ENCODE assay signal across 8 cellular contexts in the genomic region with DNA sequence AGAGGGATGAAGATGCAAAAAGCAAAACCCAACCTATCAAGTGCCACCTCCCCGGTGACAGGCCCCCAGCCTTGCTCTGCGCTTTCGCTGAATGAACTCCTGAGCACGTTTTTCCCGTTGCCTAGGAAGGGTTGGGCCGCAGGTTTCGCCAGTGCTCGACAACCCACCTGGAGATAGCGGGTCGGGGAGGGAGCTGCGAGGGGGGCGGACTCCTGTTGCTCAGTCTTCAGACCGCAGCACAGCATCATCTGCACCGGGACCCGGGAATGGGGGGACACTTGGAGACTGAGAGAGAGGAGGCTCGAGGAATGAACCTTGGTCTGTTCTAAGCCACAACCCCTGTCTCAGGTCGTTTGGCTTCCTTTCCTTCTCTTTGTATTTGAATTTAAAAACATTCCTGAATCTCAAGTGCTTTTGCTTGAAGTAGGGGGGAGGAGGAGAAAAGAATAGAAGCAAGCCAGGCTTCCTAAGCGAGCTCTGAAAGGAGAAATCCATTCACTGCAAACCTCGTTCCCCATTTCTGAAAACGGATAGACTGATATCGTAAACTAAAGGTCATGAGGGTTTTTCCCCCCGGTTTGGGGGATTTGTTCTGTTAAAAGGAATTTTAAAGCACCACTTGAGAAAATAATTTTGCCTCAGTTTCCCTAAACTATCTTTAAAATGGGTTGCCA. TPM values are rescaled to one million over a fixed set of nuclear protein-coding genes. Genes with fewer than 3 reads are reported as not detected.
A peak's percentile ranks its signal among the peaks of the same experiment; 100 is the strongest.
DNase-seq lines count a peak whose midpoint lies in the region; ATAC-seq and TF ChIP-seq lines count a peak whose summit lies in the region.

No MANE protein-coding gene starts in this region.

- ATAC-seq in GM19351 (IDR thresholded peaks at IDR 0.05; ENCODE audit: unreplicated experiment) (no peak), GM18909 (IDR thresholded peaks at IDR 0.05; ENCODE audit: poor library complexity, unreplicated experiment) (no peak)

- no peak overlapping the region for H3K27ac Mint-ChIP-seq in activated naive CD4-positive, alpha-beta T cell treated with anti-CD3 and anti-CD28 coated beads, Interleukin-2, amount 10 ng/mL, durations not matched to agents 7 days and 5 days

- H3K4me1 Mint-ChIP-seq in activated naive CD4-positive, alpha-beta T cell treated with anti-CD3 and anti-CD28 coated beads, Interleukin-2, amount 10 ng/mL, durations not matched to agents 7 days and 5 days, result peaks cover 32% of the 10 kb centered on the region

- CTCF ChIA-PET in activated naive CD4-positive, alpha-beta T cell treated with anti-CD3 and anti-CD28 coated beads, Interleukin-2, amount 10 ng/mL, durations not matched to agents 7 days and 5 days (lab: Charles Lee), result no interaction called here

- H3K9me3 Mint-ChIP-seq in activated naive CD4-positive, alpha-beta T cell treated with anti-CD3 and anti-CD28 coated beads, Interleukin-2, amount 10 ng/mL, durations not matched to agents 7 days and 5 days, result no peaks in the 10 kb centered on the region

- DNase-seq in AG09309 (ENCODE audit: low read depth), result no peak
- peak; percentile 11 for DNase-seq in M059J (ENCODE audit: low read depth)
- peak; percentile 28 for DNase-seq in activated naive CD4-positive, alpha-beta T cell treated with anti-CD3 and anti-CD28 coated beads, Interleukin-2, amount 10 ng/mL, durations not matched to agents 7 days and 5 days
- no peak for DNase-seq in mucosa of gallbladder (ENCODE audit: low spot score)

- peak overlapping the region; percentile 66 for H3K4me3 Mint-ChIP-seq in activated naive CD4-positive, alpha-beta T cell treated with anti-CD3 and anti-CD28 coated beads, Interleukin-2, amount 10 ng/mL, durations not matched to agents 7 days and 5 days

- no peak for TF ChIP-seq CTCF in AG09309 (IDR thresholded peaks at IDR 0.05; ENCODE audit: control insufficient read depth, insufficient read depth, low read depth, low read length, missing control alignments)

- no peaks in the 10 kb centered on the region for H3K36me3 Mint-ChIP-seq in activated naive CD4-positive, alpha-beta T cell treated with anti-CD3 and anti-CD28 coated beads, Interleukin-2, amount 10 ng/mL, durations not matched to agents 7 days and 5 days

- peaks cover 4 to 14% (median 10%) of the 10 kb centered on the region in 3 donors for H3K4me1 ChIP-seq in skeletal muscle tissue (ENCODE audit: control insufficient read depth in 3 of 3, insufficient read depth in 3 of 3, low read length in 3 of 3)

- no peak overlapping the region for H3K9ac ChIP-seq in skeletal muscle tissue (ENCODE audit: low read depth in 1 of 3, low read length in 3 of 3)

- peaks cover 18 to 35% (median 25%) of the 10 kb centered on the region in 3 donors for H3K27me3 ChIP-seq in skeletal muscle tissue (ENCODE audit: control insufficient read depth in 3 of 3, insufficient read depth in 3 of 3, low read length in 3 of 3)

- H3K27ac ChIP-seq in skeletal muscle tissue (ENCODE audit: low read depth, low read length), result no peak overlapping the region

- H3K4me3 ChIP-seq in AG09309 (ENCODE audit: control insufficient read depth, low read depth, low read length) (peak overlapping the region; percentile 98), iPS-11a (ENCODE audit: low read depth, low read length) (peak overlapping the region; percentile 58), skeletal muscle tissue (ENCODE audit: low read length in 3 of 3) (peak overlapping the region; percentile 58 to 60 (median 59))

- H3K9me3 ChIP-seq in skeletal muscle tissue (ENCODE audit: control insufficient read depth in 3 of 3, low read length in 3 of 3), result no peaks in the 10 kb centered on the region

- no peaks in the 10 kb centered on the region for H3K36me3 ChIP-seq in skeletal muscle tissue (ENCODE audit: control insufficient read depth in 3 of 3, insufficient read depth in 3 of 3, low read length in 3 of 3)

- H3K27me3 Mint-ChIP-seq in activated naive CD4-positive, alpha-beta T cell treated with anti-CD3 and anti-CD28 coated beads, Interleukin-2, amount 10 ng/mL, durations not matched to agents 7 days and 5 days, result peaks cover 12% of the 10 kb centered on the region

RNA-seq across cellular contexts. Expression of gene AK5, which starts 1.2 kb away (rescaled TPM):
- 3.7 and 5.6 TPM in 2 replicates for total RNA-seq in M059J (2014; rRNA removed; shearing (Covaris generic))
- total RNA-seq in skeletal muscle tissue, result 11.5 TPM
- 1.2 TPM for total RNA-seq in mucosa of gallbladder

Comparison
In these comparisons a context has a peak if more than half of its experiments do, and no peak if none do; other contexts are left out.
1. DNase-seq: peak in M059J (single experiment) and activated naive CD4-positive, alpha-beta T cell treated with anti-CD3 and anti-CD28 coated beads, Interleukin-2, amount 10 ng/mL, durations not matched to agents 7 days and 5 days (single experiment); none in AG09309 (single experiment) and mucosa of gallbladder (single experiment).
2. Peak in every context shown above with its lines, with median percentiles within 50 percentile points of each other: H3K4me3 ChIP-seq.